In the genomic region with DNA sequence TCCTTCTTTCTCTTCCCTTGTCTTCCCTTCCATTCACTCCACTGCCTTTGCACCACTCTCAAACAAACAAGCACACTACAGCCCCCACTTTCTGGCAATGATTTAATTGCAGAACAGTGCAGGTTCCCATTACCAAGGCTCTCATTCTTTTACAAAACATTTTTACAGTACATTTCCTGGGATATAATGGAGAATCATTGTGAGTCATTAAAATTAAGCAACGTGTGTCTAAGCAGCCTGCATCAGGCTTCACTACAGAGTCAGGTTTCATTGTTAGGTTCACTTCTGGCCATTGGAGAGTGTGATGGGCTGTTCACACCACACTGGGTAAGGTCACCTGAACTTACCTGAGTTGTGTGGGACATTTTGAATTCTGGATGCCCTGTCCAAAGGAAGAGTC, we compare ENCODE assay signal across 22 cellular contexts.
"Had no signal": no experiment of that assay in that cellular context is flagged by ENCODE, and none has a peak within 500 bp of the region (broad histone marks: within the 10 kb centered on the region; RNA-seq: fewer than 3 reads in every experiment).

No MANE protein-coding gene starts in this region.

- H3K9me3 Mint-ChIP-seq: activated CD4-positive, alpha-beta T cell treated with anti-CD3 and anti-CD28 coated beads, Interleukin-2, amount 10 ng/mL, durations not matched to agents 7 days and 5 days; activated T-cell treated with anti-CD3 and anti-CD28 coated beads, Interleukin-2, amount 50 U/mL, for 24 hours; activated T-helper 2 cell treated with anti-CD3 and anti-CD28 coated beads, Interferon-gamma antibody, Interleukin-2, Interleukin-4, amounts not matched to agents 10 μg/mL and 5 μg/mL and 100 μg/mL, durations not matched to agents 14 hours and 24 hours and 36 hours; mesothelial cell of epicardium had no signal

- H3K36me3 Mint-ChIP-seq: mesothelial cell of epicardium; natural killer cell treated with Interleukin-12 subunit alpha and Interleukin-12 subunit beta and Interleukin-15 and Interleukin-18, amount 100 ng/mL, for 72 hours; stimulated activated memory B cell treated with anti-CD40 and anti-IgM and Interleukin-4, amounts not matched to agents 10 μg/mL and 1 μg/mL and 100 μg/mL, for 72 hours had no signal

- H3K9me3 ChIP-seq: body of pancreas, lower lobe of right lung, neutrophil, pancreas, sigmoid colon, upper lobe of right lung had no signal

- H3K36me3 ChIP-seq: lower lobe of right lung, neutrophil, pancreas, sigmoid colon, upper lobe of right lung had no signal

- H3K27me3 ChIP-seq: body of pancreas, neutrophil, pancreas, sigmoid colon, upper lobe of right lung had no signal

- H3K27me3 Mint-ChIP-seq: activated CD4-positive, alpha-beta T cell treated with anti-CD3 and anti-CD28 coated beads, Interleukin-2, amount 10 ng/mL, durations not matched to agents 7 days and 5 days; activated T-cell treated with anti-CD3 and anti-CD28 coated beads, Interleukin-2, amount 50 U/mL, for 24 hours; natural killer cell treated with Interleukin-12 subunit alpha and Interleukin-12 subunit beta and Interleukin-15 and Interleukin-18, amount 100 ng/mL, for 72 hours; stimulated activated memory B cell treated with anti-CD40 and anti-IgM and Interleukin-4, amounts not matched to agents 10 μg/mL and 1 μg/mL and 100 μg/mL, for 72 hours had no signal

- H3K4me1 Mint-ChIP-seq: activated CD4-positive, alpha-beta T cell treated with anti-CD3 and anti-CD28 coated beads, Interleukin-2, amount 10 ng/mL, durations not matched to agents 7 days and 5 days; mesothelial cell of epicardium; stimulated activated memory B cell treated with anti-CD40 and anti-IgM and Interleukin-4, amounts not matched to agents 10 μg/mL and 1 μg/mL and 100 μg/mL, for 72 hours had no signal

- DNase-seq: activated CD4-positive, alpha-beta T cell treated with anti-CD3 and anti-CD28 coated beads, Interleukin-2, amount 10 ng/mL, durations not matched to agents 7 days and 5 days; activated CD8-positive, alpha-beta T cell treated with anti-CD3 and anti-CD28 coated beads, Interleukin-2, amount 10 ng/mL, durations not matched to agents 7 days and 5 days; activated naive CD4-positive, alpha-beta T cell treated with Interleukin-2 at 50 U/mL for 16 hours; activated T-cell treated with anti-CD3 and anti-CD28 coated beads, Interleukin-2, amount 50 U/mL, for 24 hours; body of pancreas; cortex of kidney; effector CD4-positive, alpha-beta T cell; foreskin fibroblast; glutamatergic neuron; hippocampal formation; lower lobe of right lung; pancreas; sigmoid colon; stimulated activated CD4-positive, alpha-beta T cell treated with anti-CD3 and anti-CD28 coated beads, Interleukin-4, amount 100 ng/mL, for 4 hours; T1000; upper lobe of right lung had no signal

- H3K27ac ChIP-seq: body of pancreas, lower lobe of right lung, neutrophil, pancreas, sigmoid colon, upper lobe of right lung had no signal

- H3K4me1 ChIP-seq: body of pancreas, lower lobe of right lung, pancreas, sigmoid colon, upper lobe of right lung had no signal

- H3K4me3 ChIP-seq: body of pancreas, lower lobe of right lung, pancreas, sigmoid colon, upper lobe of right lung had no signal

- ATAC-seq: activated CD4-positive, CD25-positive, alpha-beta regulatory T cell treated with anti-CD3 and anti-CD28 coated beads, Interleukin-2, amount 50 U/mL, for 24 hours; activated CD8-positive, alpha-beta T cell treated with anti-CD3 and anti-CD28 coated beads, Interleukin-2, amount 10 ng/mL, durations not matched to agents 7 days and 5 days; body of pancreas; lower lobe of right lung; natural killer cell treated with Interleukin-12 subunit alpha and Interleukin-12 subunit beta and Interleukin-15 and Interleukin-18, amount 100 ng/mL, for 72 hours; pancreas; stimulated activated memory B cell treated with anti-CD40 and anti-IgM and Interleukin-4, amounts not matched to agents 10 μg/mL and 1 μg/mL and 100 μg/mL, for 72 hours; upper lobe of right lung had no signal

- H3K27ac Mint-ChIP-seq: activated CD4-positive, alpha-beta T cell treated with anti-CD3 and anti-CD28 coated beads, Interleukin-2, amount 10 ng/mL, durations not matched to agents 7 days and 5 days; activated CD8-positive, alpha-beta T cell treated with anti-CD3 and anti-CD28 coated beads, Interleukin-2, amount 10 ng/mL, durations not matched to agents 7 days and 5 days; activated T-cell treated with anti-CD3 and anti-CD28 coated beads, Interleukin-2, amount 50 U/mL, for 24 hours; activated T-helper 2 cell treated with anti-CD3 and anti-CD28 coated beads, Interferon-gamma antibody, Interleukin-2, Interleukin-4, amounts not matched to agents 10 μg/mL and 5 μg/mL and 100 μg/mL, durations not matched to agents 14 hours and 24 hours and 36 hours; mesothelial cell of epicardium; natural killer cell treated with Interleukin-12 subunit alpha and Interleukin-12 subunit beta and Interleukin-15 and Interleukin-18, amount 100 ng/mL, for 72 hours; stimulated activated memory B cell treated with anti-CD40 and anti-IgM and Interleukin-4, amounts not matched to agents 10 μg/mL and 1 μg/mL and 100 μg/mL, for 72 hours had no signal

- H3K4me3 Mint-ChIP-seq: activated CD4-positive, alpha-beta T cell treated with anti-CD3 and anti-CD28 coated beads, Interleukin-2, amount 10 ng/mL, durations not matched to agents 7 days and 5 days; activated CD8-positive, alpha-beta T cell treated with anti-CD3 and anti-CD28 coated beads, Interleukin-2, amount 10 ng/mL, durations not matched to agents 7 days and 5 days; activated T-cell treated with anti-CD3 and anti-CD28 coated beads, Interleukin-2, amount 50 U/mL, for 24 hours; mesothelial cell of epicardium; natural killer cell treated with Interleukin-12 subunit alpha and Interleukin-12 subunit beta and Interleukin-15 and Interleukin-18, amount 100 ng/mL, for 72 hours; stimulated activated memory B cell treated with anti-CD40 and anti-IgM and Interleukin-4, amounts not matched to agents 10 μg/mL and 1 μg/mL and 100 μg/mL, for 72 hours had no signal
